ENCODE assay signal across 9 cellular contexts in the genomic region with DNA sequence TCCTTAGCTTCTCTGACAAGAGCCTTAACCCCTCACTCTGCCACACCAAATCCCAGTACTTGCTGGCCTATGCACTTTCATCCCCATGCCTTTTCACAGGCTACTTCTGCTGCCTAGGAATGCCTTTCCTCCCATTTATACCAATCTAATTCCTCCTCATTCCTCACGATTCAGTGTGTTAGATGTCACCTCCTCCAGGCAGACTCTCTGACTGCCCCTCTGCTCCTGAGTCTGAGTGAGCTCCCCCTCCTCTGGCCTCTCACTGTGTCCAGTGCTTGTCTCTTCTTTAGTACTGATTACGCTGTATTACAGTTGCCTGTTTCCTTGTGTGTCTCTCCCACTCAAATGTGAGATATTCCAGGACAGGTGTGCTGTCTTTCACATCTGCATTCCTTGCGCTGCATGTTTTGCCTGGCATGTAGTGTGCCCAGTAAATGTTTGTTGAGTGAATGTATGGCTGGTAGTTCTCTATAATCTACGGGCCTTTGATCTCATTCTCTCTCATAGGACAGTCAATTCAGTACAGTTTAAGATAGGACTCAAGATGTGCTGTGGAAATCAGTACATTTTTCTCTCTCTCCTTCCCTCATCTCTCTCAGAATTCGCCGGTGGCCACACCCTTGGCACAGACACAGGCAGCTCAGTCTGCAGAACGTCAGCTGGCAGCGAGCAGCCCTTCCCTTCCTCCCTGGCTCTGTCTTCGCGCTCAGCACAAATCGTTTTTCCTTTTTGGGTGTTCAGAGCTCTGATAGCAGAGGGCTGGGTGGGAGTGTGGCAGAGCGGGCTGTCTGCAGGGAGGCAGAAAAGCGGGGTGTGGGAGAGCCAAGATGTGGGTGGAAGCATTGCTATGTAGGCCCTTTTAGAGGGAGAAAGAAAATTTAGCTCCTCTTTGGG. TPM values are rescaled to one million over a fixed set of nuclear protein-coding genes. Genes with fewer than 3 reads are reported as not detected.
A peak's percentile ranks its signal among the peaks of the same experiment; 100 is the strongest.
DNase-seq lines count a peak whose midpoint lies in the region; ATAC-seq and TF ChIP-seq lines count a peak whose summit lies in the region.
"Had no signal": no experiment of that assay in that cellular context is flagged by ENCODE, and none has a peak within 500 bp of the region (broad histone marks: within the 10 kb centered on the region; RNA-seq: fewer than 3 reads in every experiment).

No MANE protein-coding gene starts in this region.

- no peak for TF ChIP-seq CTCF in GM20000 (IDR thresholded peaks at IDR 0.05; ENCODE audit: extremely low read depth, missing control alignments)

- peak overlapping the region; percentile 5 for H2AK5ac ChIP-seq in mesenchymal stem cell (ENCODE audit: low read length, severe bottlenecking)

- no peaks in the 10 kb centered on the region for H3K9me3 ChIP-seq in mesenchymal stem cell (ENCODE audit: control insufficient read depth, low read length)

- H4K8ac ChIP-seq in mesenchymal stem cell (ENCODE audit: low read length) = peak overlapping the region; percentile 60

- H3K79me1 ChIP-seq in mesenchymal stem cell (replicated peaks; ENCODE audit: low read length, poor library complexity, severe bottlenecking) = no peaks in the 10 kb centered on the region

- no peak overlapping the region for H3K18ac ChIP-seq in mesenchymal stem cell (ENCODE audit: low read depth in 1 of 2, low read length in 2 of 2)

- H3K4ac ChIP-seq in mesenchymal stem cell (ENCODE audit: low read depth in 1 of 2, low read length in 2 of 2) = no peak overlapping the region

- H3K36me3 ChIP-seq in mesenchymal stem cell (ENCODE audit: control insufficient read depth in 1 of 2, insufficient read depth in 2 of 2, low read depth in 1 of 2, low read length in 2 of 2) = no peaks in the 10 kb centered on the region

- no peak overlapping the region for H3K27ac ChIP-seq in mesenchymal stem cell (ENCODE audit: low read length, poor library complexity, severe bottlenecking)

- peaks cover 12% of the 10 kb centered on the region for H3K4me1 ChIP-seq in mesenchymal stem cell (ENCODE audit: control insufficient read depth, insufficient read depth, low read depth, low read length)

- H2BK5ac ChIP-seq in mesenchymal stem cell (ENCODE audit: low read depth, low read length, poor library complexity, severe bottlenecking) = no peak overlapping the region

- H3K23ac ChIP-seq in mesenchymal stem cell (ENCODE audit: low read length in 2 of 2) = no peak overlapping the region

- 70% methylated on average over 12 of the region's 13 CpGs for WGBS in mesenchymal stem cell

- no peak overlapping the region for H2BK120ac ChIP-seq in mesenchymal stem cell (ENCODE audit: low read depth, low read length)

- H2BK15ac ChIP-seq in mesenchymal stem cell (ENCODE audit: low read depth, poor library complexity, severe bottlenecking) = peak overlapping the region; percentile 21

- no peak overlapping the region for H3K14ac ChIP-seq in mesenchymal stem cell (ENCODE audit: low read length in 2 of 2)

- no peak overlapping the region for H2AFZ ChIP-seq in mesenchymal stem cell (ENCODE audit: low read depth, low read length)

- H4K91ac ChIP-seq in mesenchymal stem cell (ENCODE audit: low read length) = peak overlapping the region; percentile 16

- H2BK12ac ChIP-seq in mesenchymal stem cell (ENCODE audit: low read length in 2 of 2) = peak overlapping the region in 1 of 2 experiments; percentile 12

- peak in 2 of 3 experiments; percentile 18 to 57 for DNase-seq in NCI-H1417 (lab: John Stamatoyannopoulos, UW)
- DNase-seq in NCI-H1417 treated with DMSO at 0.1 percent for 48 hours (lab: John Stamatoyannopoulos, UW) = no peak
- DNase-seq in dedifferentiated amniotic fluid mesenchymal stem cell (ENCODE audit: extremely low spot score) = peak; percentile 58
- no peak for DNase-seq in mesenchymal stem cell
- peak; percentile 83 for DNase-seq in ureter (ENCODE audit: low spot score)
- no peak for DNase-seq in GM20000 (ENCODE audit: low spot score)
- DNase-seq: activated naive CD4-positive, alpha-beta T cell treated with anti-CD3 and anti-CD28 coated beads, Interleukin-2, amount 50 U/mL, for 16 hours had no signal

- H3K4me3 ChIP-seq in mesenchymal stem cell (ENCODE audit: insufficient read depth in 1 of 2, low read depth in 1 of 2, low read length in 2 of 2) = peak overlapping the region in 1 of 2 experiments; percentile 48

- H3K27me3 ChIP-seq in mesenchymal stem cell (ENCODE audit: control insufficient read depth in 1 of 2, insufficient read depth in 1 of 2, low read length in 2 of 2) = no peaks in the 10 kb centered on the region

- no peak overlapping the region for H3K4me2 ChIP-seq in mesenchymal stem cell (ENCODE audit: low read length, poor library complexity, severe bottlenecking)

- ATAC-seq in GM18870 (IDR thresholded peaks at IDR 0.05; ENCODE audit: unreplicated experiment) (no peak), HG02852 (IDR thresholded peaks at IDR 0.05; ENCODE audit: unreplicated experiment) (no peak)

- H3K9ac ChIP-seq in mesenchymal stem cell (ENCODE audit: low read length) = peak overlapping the region; percentile 72

RNA-seq across cellular contexts. Expression of gene ARL4D, which starts 18.5 kb away (rescaled TPM):
- polyA plus RNA-seq in mesenchymal stem cell (2013, experiment 1 of 2) = 8.4 TPM
- polyA plus RNA-seq in mesenchymal stem cell (2013, experiment 2 of 2) = 8.7 TPM
- total RNA-seq in ureter = 34.3 TPM

Comparison
In these comparisons a context has a peak if more than half of its experiments do, and no peak if none do; other contexts are left out.
1. DNase-seq: peak in NCI-H1417 (2 of 3), dedifferentiated amniotic fluid mesenchymal stem cell (single experiment) and ureter (single experiment); none in NCI-H1417 treated with DMSO at 0.1 percent for 48 hours (single experiment), mesenchymal stem cell (single experiment) and GM20000 (single experiment).